1 cellular context compared by ENCODE assay signal in the genomic region with DNA sequence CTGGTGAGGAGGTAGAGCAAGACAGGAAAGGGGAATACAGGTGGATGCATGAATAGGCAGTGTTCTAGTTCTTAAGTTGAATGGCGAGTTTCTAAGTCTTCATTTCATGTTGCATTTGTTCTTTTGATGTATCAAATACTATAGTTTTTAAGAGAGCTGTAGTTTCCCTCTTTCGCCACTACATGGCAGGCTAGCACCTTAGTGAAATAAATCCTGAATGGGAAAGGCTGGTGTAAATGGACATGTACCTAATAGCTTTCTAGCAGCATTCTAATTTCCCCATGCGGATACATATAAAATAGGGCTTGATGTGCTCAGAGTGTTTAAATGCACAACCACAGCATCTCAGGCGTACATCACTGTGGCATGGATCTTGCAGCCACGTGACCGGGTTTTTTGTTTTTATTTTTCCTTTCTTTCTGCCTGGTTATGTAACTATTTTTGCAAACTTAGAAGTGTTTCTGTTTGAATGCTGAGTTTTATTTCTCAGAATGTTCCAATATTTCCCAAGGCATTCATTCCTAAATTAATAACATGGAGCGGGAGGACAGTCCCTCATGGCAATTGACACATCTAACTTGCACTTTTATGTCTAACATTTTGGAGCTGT.
TF ChIP-seq lines count a peak whose summit lies in the region.

No MANE protein-coding gene starts in this region.

TF ChIP-seq in HEK293, 187 proteins besides CTCF, POLR2A, EP300 and RAD21 (continued from another document):
- TF ChIP-seq MZF1 (tag by site-specific recombination; IDR thresholded peaks at IDR 0.05; ENCODE audit: borderline replicate concordance) (no peak), ZNF544 (tag by site-specific recombination; IDR thresholded peaks at IDR 0.05) (no peak), ZNF560 (tag by site-specific recombination; IDR thresholded peaks at IDR 0.05; ENCODE audit: borderline replicate concordance) (no peak), HOXA7 (CRISPR knock-in tag; IDR thresholded peaks at IDR 0.05; ENCODE audit: borderline replicate concordance) (no peak), ZNF239 (tag by site-specific recombination; IDR thresholded peaks at IDR 0.05) (no peak), ZNF133 (tag by site-specific recombination; IDR thresholded peaks at IDR 0.05) (no peak), ZNF24 (tag by site-specific recombination; IDR thresholded peaks at IDR 0.05) (0 out of 2 replicates have a peak, but pooled peaks have one; percentile 43), ZNF660 (tag by site-specific recombination; IDR thresholded peaks at IDR 0.05) (peak; percentile 74), ZNF2 (tag by site-specific recombination; IDR thresholded peaks at IDR 0.05) (peak; percentile 57; the same call in 1 of the 2 replicates)
TF ChIP-seq in HEK293: peak in this region for 5.
